In genomic region chr18:22324191-22325131, GRCh38 we compare ENCODE assay signal across 1 cellular context.
TF ChIP-seq lines count a peak whose summit lies in the region.

No MANE protein-coding gene starts in this region.

TF ChIP-seq in HEK293, 187 proteins besides CTCF, POLR2A, EP300 and RAD21 (continued from another document):
- peak; percentile 94 for TF ChIP-seq ZNF449 (tag by site-specific recombination; IDR thresholded peaks at IDR 0.05)
- no peak for TF ChIP-seq SETDB1 (IDR thresholded peaks at IDR 0.05; ENCODE audit: insufficient read length, low read length)
- peak; percentile 50 for TF ChIP-seq ZBTB26 (tag by site-specific recombination; optimal IDR thresholded peaks at IDR 0.05)
- 0 out of 2 replicates have a peak, but pooled peaks have one; percentile 41 for TF ChIP-seq GLIS1 (tag by site-specific recombination; IDR thresholded peaks at IDR 0.05)
- TF ChIP-seq ZSCAN18 (tag by site-specific recombination; IDR thresholded peaks at IDR 0.05), result no peak
- no peak for TF ChIP-seq ZNF623 (tag by site-specific recombination; IDR thresholded peaks at IDR 0.05)
- TF ChIP-seq ZIC2 (tag by site-specific recombination; IDR thresholded peaks at IDR 0.05), result peak; percentile 97
- TF ChIP-seq ZFHX2 (tag by site-specific recombination; conservative IDR thresholded peaks at IDR 0.05), result peak; percentile 73
- TF ChIP-seq ZNF214 (tag by site-specific recombination; IDR thresholded peaks at IDR 0.05; ENCODE audit: borderline replicate concordance), result no peak
- 0 out of 2 replicates have a peak, but pooled peaks have one; percentile 26 for TF ChIP-seq KLF9 (tag by site-specific recombination; IDR thresholded peaks at IDR 0.05; ENCODE audit: low read depth)
- TF ChIP-seq ZBTB6 (tag by site-specific recombination; IDR thresholded peaks at IDR 0.05), result no peak
